In the genomic region with DNA sequence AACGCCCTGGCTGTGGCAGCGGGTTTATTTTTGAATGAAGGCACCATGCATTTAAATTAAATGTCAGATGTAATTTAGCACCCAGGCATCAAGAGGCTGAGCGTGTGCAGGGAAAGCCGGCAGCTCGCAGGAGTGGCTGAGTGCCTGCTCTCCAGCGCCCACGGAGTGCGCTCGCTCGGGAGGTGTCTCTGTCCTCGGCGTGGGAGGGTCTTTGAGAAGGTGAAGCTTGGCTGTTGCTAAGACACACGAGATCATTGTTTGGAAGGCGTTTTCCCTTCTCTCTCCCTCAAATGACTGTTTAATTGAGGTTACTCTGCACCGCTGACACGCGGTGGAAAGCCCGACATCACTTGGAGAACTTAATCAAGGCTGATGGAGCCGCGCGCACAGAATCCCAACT, we compare ENCODE assay signal across 20 cellular contexts.
"Had no signal": no experiment of that assay in that cellular context is flagged by ENCODE, and none has a peak within 500 bp of the region (broad histone marks: within the 10 kb centered on the region; RNA-seq: fewer than 3 reads in every experiment).

No MANE protein-coding gene starts in this region.

- H3K4me3 ChIP-seq: esophagus squamous epithelium, pancreas, right atrium auricular region, skin epidermis, transverse colon had no signal

- H3K9me3 ChIP-seq: esophagus squamous epithelium, pancreas, right atrium auricular region, transverse colon had no signal

- H3K27me3 ChIP-seq: esophagus squamous epithelium, pancreas, right atrium auricular region, transverse colon had no signal

- ATAC-seq: activated CD8-positive, alpha-beta T cell treated with anti-CD3 and anti-CD28 coated beads for 36 hours; activated T-cell treated with anti-CD3 and anti-CD28 coated beads, Interleukin-2, amount 50 U/mL, for 4 hours; pancreas; T-helper 17 cell had no signal

- H3K27ac ChIP-seq: esophagus squamous epithelium, pancreas, right atrium auricular region, skin epidermis, transverse colon had no signal

- H3K36me3 ChIP-seq: esophagus squamous epithelium, pancreas, right atrium auricular region, transverse colon had no signal

- DNase-seq: activated B cell treated with CpG ODN at 0.5 μM for 24 hours; activated CD4-positive, alpha-beta T cell treated with anti-CD3 and anti-CD28 coated beads for 48 hours; activated CD8-positive, alpha-beta T cell treated with anti-CD3 and anti-CD28 coated beads for 36 hours; activated effector memory CD4-positive, alpha-beta T cell treated with anti-CD3 and anti-CD28 coated beads, Interleukin-2, amount 50 U/mL, for 16 hours; activated T-cell treated with anti-CD3 and anti-CD28 coated beads, Interleukin-2, amount 50 U/mL, for 4 hours; amniotic stem cell; cortex of kidney; effector CD4-positive, alpha-beta T cell; esophagus squamous epithelium; mesendoderm; stimulated activated CD4-positive, alpha-beta T cell treated with anti-CD3 and anti-CD28 coated beads, Interleukin-15, amount 100 ng/mL, for 24 hours; stimulated activated CD4-positive, alpha-beta T cell treated with anti-CD3 and anti-CD28 coated beads, Interleukin-4, amount 100 ng/mL, for 4 hours; stimulated activated CD8-positive, alpha-beta memory T cell treated with anti-CD3 and anti-CD28 coated beads, Interleukin-4, amount 100 ng/mL, for 48 hours; stimulated activated naive CD4-positive, alpha-beta T cell treated with Interleukin-2 at 50 U/mL for 16 hours; substantia nigra; T-helper 17 cell; transverse colon had no signal

- H3K4me1 ChIP-seq: esophagus squamous epithelium, pancreas, right atrium auricular region, transverse colon had no signal
